ENCODE assay signal across 1 cellular context in genomic region chr17:45148183-45149036, GRCh38.
TF ChIP-seq lines count a peak whose summit lies in the region.

A gene with protein sequence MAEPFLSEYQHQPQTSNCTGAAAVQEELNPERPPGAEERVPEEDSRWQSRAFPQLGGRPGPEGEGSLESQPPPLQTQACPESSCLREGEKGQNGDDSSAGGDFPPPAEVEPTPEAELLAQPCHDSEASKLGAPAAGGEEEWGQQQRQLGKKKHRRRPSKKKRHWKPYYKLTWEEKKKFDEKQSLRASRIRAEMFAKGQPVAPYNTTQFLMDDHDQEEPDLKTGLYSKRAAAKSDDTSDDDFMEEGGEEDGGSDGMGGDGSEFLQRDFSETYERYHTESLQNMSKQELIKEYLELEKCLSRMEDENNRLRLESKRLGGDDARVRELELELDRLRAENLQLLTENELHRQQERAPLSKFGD (plus strand): TSS chr17:45148475. CDS start chr17:45149191, 716 bp downstream.

TF ChIP-seq in SK-N-SH, 30 proteins besides CTCF, POLR2A, EP300 and RAD21 (continued from another document):
- TF ChIP-seq NRF1 (IDR thresholded peaks at IDR 0.05; ENCODE audit: low read depth, low read length) = peak; percentile 98
- TF ChIP-seq RFX5 (IDR thresholded peaks at IDR 0.05; ENCODE audit: low read length) = 0 out of 2 replicates have a peak, but pooled peaks have one; percentile 2
- peak; percentile 100 for TF ChIP-seq POLR2AphosphoS5 (IDR thresholded peaks at IDR 0.05; ENCODE audit: low read depth, low read length)
- TF ChIP-seq PBX3 (IDR thresholded peaks at IDR 0.05) = no peak; the same call in 1 of the 2 replicates
- TF ChIP-seq GATA2 (CRISPR knock-in tag; IDR thresholded peaks at IDR 0.05) = no peak
- TF ChIP-seq USF2 (IDR thresholded peaks at IDR 0.05; ENCODE audit: borderline replicate concordance, low read depth, low read length) = no peak
- TF ChIP-seq, protein P1, sequence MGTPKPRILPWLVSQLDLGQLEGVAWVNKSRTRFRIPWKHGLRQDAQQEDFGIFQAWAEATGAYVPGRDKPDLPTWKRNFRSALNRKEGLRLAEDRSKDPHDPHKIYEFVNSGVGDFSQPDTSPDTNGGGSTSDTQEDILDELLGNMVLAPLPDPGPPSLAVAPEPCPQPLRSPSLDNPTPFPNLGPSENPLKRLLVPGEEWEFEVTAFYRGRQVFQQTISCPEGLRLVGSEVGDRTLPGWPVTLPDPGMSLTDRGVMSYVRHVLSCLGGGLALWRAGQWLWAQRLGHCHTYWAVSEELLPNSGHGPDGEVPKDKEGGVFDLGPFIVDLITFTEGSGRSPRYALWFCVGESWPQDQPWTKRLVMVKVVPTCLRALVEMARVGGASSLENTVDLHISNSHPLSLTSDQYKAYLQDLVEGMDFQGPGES (IDR thresholded peaks at IDR 0.05; ENCODE audit: low read depth, low read length) = peak; percentile 19; the same call in 1 of the 2 replicates
